8 cellular contexts compared by ENCODE assay signal in the genomic region with DNA sequence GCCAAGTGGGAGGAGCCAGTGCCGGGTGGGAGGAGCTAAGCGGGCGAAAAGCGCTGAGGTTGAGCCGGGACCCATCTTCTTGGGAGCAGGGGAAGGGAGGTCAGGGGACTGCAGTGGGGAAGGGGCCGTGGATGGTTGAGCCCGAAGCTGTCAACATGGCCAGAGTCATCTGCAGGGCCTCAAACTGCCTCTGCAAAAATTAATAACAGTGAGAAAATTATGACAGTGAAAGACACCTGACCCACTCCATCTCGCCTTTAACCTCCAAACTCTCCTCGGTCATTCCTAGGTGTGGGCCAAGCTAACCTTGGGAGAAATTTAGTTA. TPM values are rescaled to one million over a fixed set of nuclear protein-coding genes. Genes with fewer than 3 reads are reported as not detected.
A peak's percentile ranks its signal among the peaks of the same experiment; 100 is the strongest.
DNase-seq lines count a peak whose midpoint lies in the region; ATAC-seq and TF ChIP-seq lines count a peak whose summit lies in the region.

No MANE protein-coding gene starts in this region.

- DNase-seq in Calu3: no peak
- no peak for DNase-seq in SJSA1 (ENCODE audit: low read depth in 1 of 2, low spot score in 2 of 2)
- DNase-seq in HEK293T (ENCODE audit: extremely low spot score): no peak
- DNase-seq in NCI-H1105 treated with DMSO at 0.1 percent for 48 hours (lab: John Stamatoyannopoulos, UW): no peak

- no peaks in the 10 kb centered on the region for H3K4me1 Mint-ChIP-seq in Calu3 (ENCODE audit: low read depth, unreplicated experiment)

- H3K4me1 ChIP-seq in SJSA1 (replicated peaks) (peaks cover 10% of the 10 kb centered on the region; the same call in 1 of the 2 replicates), esophagus (ENCODE audit: control insufficient read depth in 2 of 2, insufficient read depth in 2 of 2, low read length in 1 of 2) (no peaks in the 10 kb centered on the region), rectal smooth muscle tissue (ENCODE audit: control insufficient read depth, insufficient read depth, low read length) (no peaks in the 10 kb centered on the region)

- H3K9me3 ChIP-seq in SJSA1 (replicated peaks): peaks cover 21% of the 10 kb centered on the region
- peaks cover 0 to 3% of the 10 kb centered on the region in 2 donors for H3K9me3 ChIP-seq in esophagus (ENCODE audit: control insufficient read depth in 2 of 2, insufficient read depth in 1 of 2, low read depth in 1 of 2, low read length in 1 of 2)

- no peak for TF ChIP-seq CTCF in Calu3 (IDR thresholded peaks at IDR 0.05; ENCODE audit: unreplicated experiment)

- H3K36me3 ChIP-seq in SJSA1: no peaks in the 10 kb centered on the region
- no peaks in the 10 kb centered on the region for H3K36me3 ChIP-seq in esophagus (ENCODE audit: control insufficient read depth in 2 of 2, insufficient read depth in 2 of 2, low read length in 1 of 2)
- H3K36me3 ChIP-seq in rectal smooth muscle tissue (ENCODE audit: control insufficient read depth, insufficient read depth, low read length): no peaks in the 10 kb centered on the region

- H3K27ac ChIP-seq in SJSA1 (peak overlapping the region; percentile 54), esophagus (ENCODE audit: low read depth in 2 of 2, low read length in 1 of 2) (peak overlapping the region; percentile 93 to 98), rectal smooth muscle tissue (ENCODE audit: low read depth, low read length) (peak overlapping the region; percentile 96)

- H3K4me3 ChIP-seq in SJSA1: peak overlapping the region; percentile 64
- peak overlapping the region; percentile 63 to 69 for H3K4me3 ChIP-seq in esophagus (ENCODE audit: low read depth in 1 of 2, low read length in 2 of 2)
- peak overlapping the region; percentile 95 for H3K4me3 ChIP-seq in rectal smooth muscle tissue (ENCODE audit: low read length)

- H3K27me3 Mint-ChIP-seq in Calu3 (ENCODE audit: unreplicated experiment): peaks cover 13% of the 10 kb centered on the region

- no TSS peak for BruUV-seq in Calu3 (replicated peaks; lab: Mats Ljungman, UMichigan)

- peak overlapping the region; percentile 86 for H3K4me3 Mint-ChIP-seq in Calu3 (ENCODE audit: low read depth, unreplicated experiment)

- H3K27ac Mint-ChIP-seq in Calu3 (ENCODE audit: unreplicated experiment): no peak overlapping the region

- POLR2A ChIA-PET in HEK293T (lab: Yijun Ruan, JAX): interaction anchor here (0.6 to 1.5 kb wide), 38 partner anchors 10 to 600 kb away, joined by 3 to 31 read pairs (median 3); a partner anchor contains a TSS

- intact Hi-C loops in Calu3 (cut with micrococcal nuclease; ENCODE audit: unreplicated experiment): no loop called here

- WGBS in esophagus, 2 donors: 15% methylated on average over 9 of the region's 9 CpGs

- peak overlapping the region; percentile 59 for H3K9ac ChIP-seq in rectal smooth muscle tissue (ENCODE audit: low read length)

- ATAC-seq in GM19395 (IDR thresholded peaks at IDR 0.05; ENCODE audit: unreplicated experiment) (no peak), HG03520 (IDR thresholded peaks at IDR 0.05; ENCODE audit: unreplicated experiment) (no peak)

- CTCF ChIA-PET in Calu3 (lab: Charles Lee) (interaction anchor here (0.6 to 1.0 kb wide), 3 partner anchors 130 to 254 kb away, joined by 4 read pairs; no protein-coding TSS in a partner anchor), HEK293T (lab: Yijun Ruan, JAX) (interaction anchor here (0.6 to 1.3 kb wide), 6 partner anchors 28 to 700 kb away, joined by 3 to 13 read pairs (median 5); no protein-coding TSS in a partner anchor)

- H3K27me3 ChIP-seq in SJSA1 (replicated peaks): 0 out of 2 replicates have a peak, but pooled peaks cover 2% of the 10 kb centered on the region
- H3K27me3 ChIP-seq in esophagus (ENCODE audit: control insufficient read depth in 1 of 2, insufficient read depth in 2 of 2, low read length in 2 of 2): no peaks in the 10 kb centered on the region
- H3K27me3 ChIP-seq in rectal smooth muscle tissue (ENCODE audit: control insufficient read depth, insufficient read depth, low read length): no peaks in the 10 kb centered on the region

- H3K9me3 Mint-ChIP-seq in Calu3 (ENCODE audit: low read depth, unreplicated experiment): peaks cover 7% of the 10 kb centered on the region

- H3K36me3 Mint-ChIP-seq in Calu3 (ENCODE audit: insufficient read depth, unreplicated experiment): peaks cover 16% of the 10 kb centered on the region

TF ChIP-seq in HEK293T, 16 proteins besides CTCF, POLR2A, EP300 and RAD21:
- TF ChIP-seq CTBP1 (IDR thresholded peaks at IDR 0.05; ENCODE audit: borderline replicate concordance): no peak
- TF ChIP-seq FOXA1 (IDR thresholded peaks at IDR 0.05): no peak

RNA-seq across cellular contexts. Expression of a gene that starts 30.1 kb away (rescaled TPM):
- 6.3 and 7.8 TPM in 2 replicates for total RNA-seq in Calu3 (2022)
- 5.7 and 9.4 TPM in 2 replicates for total RNA-seq in SJSA1 (2014; rRNA removed; shearing (Covaris generic))
- polyA plus RNA-seq in esophagus: 1 to 10 TPM; 1.7 to 2.4 TPM

RNA-seq across cellular contexts. Expression of a gene that starts 41.1 kb away (rescaled TPM):
- not detected in 2 replicates for total RNA-seq in Calu3 (2022)
- not detected in 2 replicates for total RNA-seq in SJSA1 (2014; rRNA removed; shearing (Covaris generic))
- polyA plus RNA-seq in esophagus: not detected

RNA-seq across cellular contexts. Expression of a gene that starts 50.4 kb away (rescaled TPM):
- total RNA-seq in Calu3 (2022): not detected in 2 replicates
- total RNA-seq in SJSA1 (2014; rRNA removed; shearing (Covaris generic)): not detected in 2 replicates
- polyA plus RNA-seq in esophagus: not detected

RNA-seq across cellular contexts. Expression of a gene that starts 59.6 kb away (rescaled TPM):
- not detected in 2 replicates for total RNA-seq in Calu3 (2022)
- total RNA-seq in SJSA1 (2014; rRNA removed; shearing (Covaris generic)): not detected in 2 replicates
- polyA plus RNA-seq in esophagus: not detected
